ENCODE assay signal across 23 cellular contexts in genomic region chr4:58515206-58515605, GRCh38.
A peak's percentile ranks its signal among the peaks of the same experiment; 100 is the strongest.
DNase-seq lines count a peak whose midpoint lies in the region; ATAC-seq and TF ChIP-seq lines count a peak whose summit lies in the region.
"Had no signal": no experiment of that assay in that cellular context is flagged by ENCODE, and none has a peak within 500 bp of the region (broad histone marks: within the 10 kb centered on the region; RNA-seq: fewer than 3 reads in every experiment).

No MANE protein-coding gene starts in this region.

- no peak for TF ChIP-seq CTCF in endodermal cell (conservative IDR thresholded peaks at IDR 0.05)

- H3K4me3 Mint-ChIP-seq in endodermal cell, result no peak overlapping the region
- no peak overlapping the region for H3K4me3 Mint-ChIP-seq in activated T-cell treated with anti-CD3 and anti-CD28 coated beads, Interleukin-2, amount 50 U/mL, for 4 hours
- H3K4me3 Mint-ChIP-seq in CD4-positive, alpha-beta memory T cell, result no peak overlapping the region
- H3K4me3 Mint-ChIP-seq: CD8-positive, alpha-beta memory T cell; T-helper 1 cell treated with Interleukin-12 subunit alpha and Interleukin-12 subunit beta and Interleukin-4 antibody, amounts not matched to agents 30 μg/mL and 1 μg/mL, for 36 hours had no signal

- no peak for ATAC-seq in right cardiac atrium
- ATAC-seq in activated T-cell treated with anti-CD3 and anti-CD28 coated beads, Interleukin-2, amount 50 U/mL, for 4 hours, result no peak
- ATAC-seq: Right ventricle myocardium inferior had no signal

- H3K9ac ChIP-seq in endodermal cell (ENCODE audit: extremely low read depth, low read length, poor library complexity, severe bottlenecking), result no peak overlapping the region

- in situ Hi-C loops in ACHN (cut with HindIII; ENCODE audit: low pct_ligation_motif_present, low pct_unique_long_range_greater_than_20kb, low sequenced_read_pairs), result no loop called here

- H3K4me3 ChIP-seq in endodermal cell (ENCODE audit: low read length), result no peak overlapping the region
- no peak overlapping the region for H3K4me3 ChIP-seq in right cardiac atrium (ENCODE audit: low read length)
- H3K4me3 ChIP-seq in CD4-positive, alpha-beta memory T cell (ENCODE audit: low read length in 2 of 2), result no peak overlapping the region

- DNase-seq in NCI-H1417 (lab: John Stamatoyannopoulos, UW), result peak in 2 of 3 experiments; percentile 5 to 72
- no peak for DNase-seq in NCI-H1417 treated with DMSO at 0.1 percent for 48 hours (lab: John Stamatoyannopoulos, UW)
- peak; percentile 77 for DNase-seq in NCI-H69 (lab: John Stamatoyannopoulos, UW)
- no peak for DNase-seq in endodermal cell
- no peak for DNase-seq in right cardiac atrium
- no peak for DNase-seq in activated T-cell treated with anti-CD3 and anti-CD28 coated beads, Interleukin-2, amount 50 U/mL, for 4 hours
- DNase-seq in CD4-positive, alpha-beta memory T cell, result no peak
- no peak for DNase-seq in ACHN
- DNase-seq: AML-193; C1 segment of cervical spinal cord; Calu3; CD8-positive, alpha-beta memory T cell; DMS53; GF-D8; Kasumi-1; NCI-H1436; NCI-H2029; NCI-H446; NCI-H748 treated with DMSO at 0.1 percent for 48 hours; OCI-M1 had no signal

- peak overlapping the region; percentile 23 for H3K27ac Mint-ChIP-seq in endodermal cell
- H3K27ac Mint-ChIP-seq in CD4-positive, alpha-beta memory T cell, result no peak overlapping the region
- H3K27ac Mint-ChIP-seq: CD8-positive, alpha-beta memory T cell; T-helper 1 cell treated with Interleukin-12 subunit alpha and Interleukin-12 subunit beta and Interleukin-4 antibody, amounts not matched to agents 30 μg/mL and 1 μg/mL, for 36 hours had no signal

- H3K36me3 Mint-ChIP-seq in endodermal cell (ENCODE audit: low read depth), result no peaks in the 10 kb centered on the region
- H3K36me3 Mint-ChIP-seq in activated T-cell treated with anti-CD3 and anti-CD28 coated beads, Interleukin-2, amount 50 U/mL, for 4 hours (ENCODE audit: insufficient read depth), result no peaks in the 10 kb centered on the region
- no peaks in the 10 kb centered on the region for H3K36me3 Mint-ChIP-seq in CD4-positive, alpha-beta memory T cell
- H3K36me3 Mint-ChIP-seq: CD8-positive, alpha-beta memory T cell had no signal

- peaks cover 4% of the 10 kb centered on the region for H3K4me1 Mint-ChIP-seq in endodermal cell
- H3K4me1 Mint-ChIP-seq in activated T-cell treated with anti-CD3 and anti-CD28 coated beads, Interleukin-2, amount 50 U/mL, for 4 hours (ENCODE audit: low read depth), result no peaks in the 10 kb centered on the region
- no peaks in the 10 kb centered on the region for H3K4me1 Mint-ChIP-seq in CD4-positive, alpha-beta memory T cell
- H3K4me1 Mint-ChIP-seq: CD8-positive, alpha-beta memory T cell had no signal

- POLR2A ChIA-PET in CD4-positive, alpha-beta memory T cell (lab: Charles Lee; ENCODE audit: partially characterized antibody), result no interaction called here

- CTCF ChIA-PET in CD4-positive, alpha-beta memory T cell (lab: Charles Lee; ENCODE audit: partially characterized antibody), result no interaction called here

- H3K4me1 ChIP-seq in endodermal cell (ENCODE audit: control insufficient read depth, insufficient read depth, low read length), result peaks cover 3% of the 10 kb centered on the region
- H3K4me1 ChIP-seq in right cardiac atrium (ENCODE audit: control insufficient read depth, insufficient read depth, low read length), result no peaks in the 10 kb centered on the region
- no peaks in the 10 kb centered on the region for H3K4me1 ChIP-seq in CD4-positive, alpha-beta memory T cell (ENCODE audit: insufficient read depth, low read length)

- H3K27me3 Mint-ChIP-seq in endodermal cell (ENCODE audit: insufficient read depth), result no peaks in the 10 kb centered on the region
- no peaks in the 10 kb centered on the region for H3K27me3 Mint-ChIP-seq in activated T-cell treated with anti-CD3 and anti-CD28 coated beads, Interleukin-2, amount 50 U/mL, for 4 hours (ENCODE audit: low read depth)
- no peaks in the 10 kb centered on the region for H3K27me3 Mint-ChIP-seq in CD4-positive, alpha-beta memory T cell
- H3K27me3 Mint-ChIP-seq: CD8-positive, alpha-beta memory T cell had no signal

- no peaks in the 10 kb centered on the region for H3K9me3 Mint-ChIP-seq in endodermal cell
- H3K9me3 Mint-ChIP-seq in activated T-cell treated with anti-CD3 and anti-CD28 coated beads, Interleukin-2, amount 50 U/mL, for 4 hours, result peaks cover 7% of the 10 kb centered on the region
- peaks cover 0 to 21% (median 5%) of the 10 kb centered on the region in 8 donors for H3K9me3 Mint-ChIP-seq in CD4-positive, alpha-beta memory T cell

- H3K36me3 ChIP-seq in endodermal cell (ENCODE audit: control insufficient read depth, insufficient read depth, low read length), result no peaks in the 10 kb centered on the region
- H3K36me3 ChIP-seq in CD4-positive, alpha-beta memory T cell (ENCODE audit: insufficient read depth, low read length), result no peaks in the 10 kb centered on the region

- intact Hi-C loops in right cardiac atrium (cut with DNase I), result no loop called here
- intact Hi-C loops in CD4-positive, alpha-beta memory T cell (cut with micrococcal nuclease), result no loop called here

- WGBS in endodermal cell (ENCODE audit: insufficient coverage in 1 of 2, insufficient read length in 1 of 2), 2 experiments, result 67% methylated on average over 1 of the region's 1 CpG; no CpG with 5 or more reads in 1 of the 2 experiments
- WGBS in right cardiac atrium, result 43% methylated on average over 1 of the region's 1 CpG

- no peaks in the 10 kb centered on the region for H3K27me3 ChIP-seq in endodermal cell (ENCODE audit: control insufficient read depth, insufficient read depth, low read length, poor library complexity, severe bottlenecking)
- no peaks in the 10 kb centered on the region for H3K27me3 ChIP-seq in right cardiac atrium (ENCODE audit: control insufficient read depth, insufficient read depth)
- no peaks in the 10 kb centered on the region for H3K27me3 ChIP-seq in CD4-positive, alpha-beta memory T cell (ENCODE audit: insufficient read depth, low read length)

- H3K27ac ChIP-seq in endodermal cell (ENCODE audit: low read depth, low read length) (no peak overlapping the region), right cardiac atrium (ENCODE audit: low read length) (no peak overlapping the region)
- H3K27ac ChIP-seq in CD4-positive, alpha-beta memory T cell (ENCODE audit: low read depth, low read length), result no peak overlapping the region
- H3K27ac ChIP-seq: 22Rv1 had no signal

- H3K9me3 ChIP-seq in endodermal cell (ENCODE audit: control insufficient read depth, low read length) (no peaks in the 10 kb centered on the region), right cardiac atrium (ENCODE audit: control insufficient read depth, low read length) (no peaks in the 10 kb centered on the region)
- H3K9me3 ChIP-seq in CD4-positive, alpha-beta memory T cell (ENCODE audit: control insufficient read depth in 1 of 2, low read length in 2 of 2), result peaks cover 0 to 3% of the 10 kb centered on the region in 2 donors

Comparison
In these comparisons a context has a peak if more than half of its experiments do, and no peak if none do; other contexts are left out.
1. DNase-seq: peak in NCI-H1417 (2 of 3) and NCI-H69 (single experiment); none in NCI-H1417 treated with DMSO at 0.1 percent for 48 hours (single experiment), endodermal cell (single experiment), right cardiac atrium (0 of 3), activated T-cell treated with anti-CD3 and anti-CD28 coated beads, Interleukin-2, amount 50 U/mL, for 4 hours (single experiment), CD4-positive, alpha-beta memory T cell (0 of 5) and ACHN (single experiment).